In genomic region chr1:161738627-161739287, GRCh38 we compare ENCODE assay signal across 9 cellular contexts. TPM values are rescaled to one million over a fixed set of nuclear protein-coding genes. Genes with fewer than 3 reads are reported as not detected.
DNase-seq lines count a peak whose midpoint lies in the region; ATAC-seq, FAIRE-seq and TF ChIP-seq lines count a peak whose summit lies in the region.
"Had no signal": no experiment of that assay in that cellular context is flagged by ENCODE, and none has a peak within 500 bp of the region (broad histone marks: within the 10 kb centered on the region; RNA-seq: fewer than 3 reads in every experiment).

No MANE protein-coding gene starts in this region.

- H3K27ac Mint-ChIP-seq in brain = no peak overlapping the region

- no peaks in the 10 kb centered on the region for H3K36me3 ChIP-seq in SU-DHL-6 (ENCODE audit: low read length)
- no peaks in the 10 kb centered on the region for H3K36me3 ChIP-seq in stomach

- TF ChIP-seq EP300 in stomach (IDR thresholded peaks at IDR 0.05) = no peak

- no peak for TF ChIP-seq POLR2A in H54 (IDR thresholded peaks at IDR 0.05; ENCODE audit: low read depth, low read length)
- no peak for TF ChIP-seq POLR2A in stomach (IDR thresholded peaks at IDR 0.05)

- no peak overlapping the region for H3K4me3 Mint-ChIP-seq in brain

- H3K9me2 ChIP-seq in SU-DHL-6 (replicated peaks; ENCODE audit: insufficient read depth, low read length) = no peaks in the 10 kb centered on the region

- H3K4me3 ChIP-seq in SU-DHL-6 (ENCODE audit: insufficient read depth, low read length, poor library complexity, severe bottlenecking) (no peak overlapping the region), stomach (no peak overlapping the region)

- H3K36me3 Mint-ChIP-seq in brain = no peaks in the 10 kb centered on the region

- no peaks in the 10 kb centered on the region for H4K20me1 ChIP-seq in SU-DHL-6 (ENCODE audit: low read depth, low read length)

- H3F3A ChIP-seq in SU-DHL-6 (ENCODE audit: insufficient read depth) = peaks cover 6% of the 10 kb centered on the region; the same call in 1 of the 2 replicates

- H3K27me3 ChIP-seq in SU-DHL-6 (ENCODE audit: low read length) (no peaks in the 10 kb centered on the region), stomach (peaks cover 0 to 31% (median 0%) of the 10 kb centered on the region in 3 donors)

- peak; percentile 60 for ATAC-seq in left colon

- 70 to 89% (median 76%) methylated on average over 4 of the region's 4 CpGs for WGBS in stomach, 5 donors

- H3K4me1 Mint-ChIP-seq in brain = peaks cover 7% of the 10 kb centered on the region

- peaks cover 0 to 14% (median 3%) of the 10 kb centered on the region in 4 donors for H3K4me1 ChIP-seq in stomach

- peak overlapping the region; percentile 11; the same call in 1 of the 2 replicates for H3K9ac ChIP-seq in SU-DHL-6 (ENCODE audit: low read length)

- H2AFZ ChIP-seq in SU-DHL-6 (ENCODE audit: low read depth, low read length, severe bottlenecking) = no peak overlapping the region

- peaks cover 0 to 3% (median 0%) of the 10 kb centered on the region in 5 experiments for H3K9me3 Mint-ChIP-seq in brain

- TF ChIP-seq CTCF in SU-DHL-6 (IDR thresholded peaks at IDR 0.05; ENCODE audit: insufficient read depth, low read length, poor library complexity, severe bottlenecking) (peak; percentile 59), brain (conservative IDR thresholded peaks at IDR 0.05) (peak; percentile 52 to 58), stomach (IDR thresholded peaks at IDR 0.05) (peak in 2 of 7 experiments; percentile 25 to 42)

- no peaks in the 10 kb centered on the region for H3K9me3 ChIP-seq in SU-DHL-6 (ENCODE audit: insufficient read depth, low read length)
- H3K9me3 ChIP-seq in stomach = no peaks in the 10 kb centered on the region

- peak; percentile 27 for FAIRE-seq in H54 (lab: Jason Lieb, UNC)
- FAIRE-seq: islet of Langerhans had no signal

- H3K27me3 Mint-ChIP-seq in brain = peaks cover 49% of the 10 kb centered on the region

- H3K27ac ChIP-seq in SU-DHL-6 (ENCODE audit: low read depth, low read length) (no peak overlapping the region), stomach (peak overlapping the region in 3 of 5 donors; percentile 0 to 64 (median 63))

- H3K4me2 ChIP-seq in SU-DHL-6 (ENCODE audit: low read depth, low read length, poor library complexity, severe bottlenecking) = no peak overlapping the region

- peak; percentile 10 for DNase-seq in NCI-H2171 treated with DMSO at 0.1 percent for 48 hours (lab: John Stamatoyannopoulos, UW)
- DNase-seq in NCI-H2171 (lab: John Stamatoyannopoulos, UW) = no peak
- no peak for DNase-seq in H54 (ENCODE audit: insufficient read length, low spot score)
- DNase-seq in LHCN-M2 (ENCODE audit: low read depth) = peak; percentile 78
- DNase-seq in left colon = peak; percentile 48 to 60
- DNase-seq in stomach = peak; percentile 55

- no peaks in the 10 kb centered on the region for H3K79me2 ChIP-seq in SU-DHL-6 (ENCODE audit: insufficient read depth, low read length)

- intact Hi-C loops in left colon (cut with DNase I, micrococcal nuclease) = loop anchor here in 1 of 2 donors (5.0 kb wide), 1 partner anchor 91 kb away; no protein-coding TSS in a partner anchor
- intact Hi-C loops in stomach (cut with DNase I; ENCODE audit: low total_unique reads) = no loop called here

RNA-seq across cellular contexts. Expression of gene DUSP12, which starts 10.8 kb away (rescaled TPM):
- 28.0 and 29.1 TPM in 2 replicates for total RNA-seq in LHCN-M2 (2014; rRNA removed)
- 19.0 TPM for polyA plus RNA-seq in LHCN-M2 (2012)
- 12.1 TPM for polyA plus RNA-seq in brain (ENCODE audit: insufficient read depth, low read depth, low replicate concordance)
- 10 to 100 TPM; 13.3 to 17.4 TPM for total RNA-seq in left colon
- total RNA-seq in stomach = 10 to 100 TPM in 4 of 5 donors, 1 to 10 TPM in 1; 1.8 to 39.1 (median 22.2) TPM
- polyA plus RNA-seq in stomach = 10 to 100 TPM; 14.1 to 26.7 (median 20.2) TPM

RNA-seq across cellular contexts. Expression of gene FCRLB, which starts 17.4 kb away (rescaled TPM):
- total RNA-seq in LHCN-M2 (2014; rRNA removed) (0.64 and 0.75 TPM in 2 replicates), left colon (not detected), stomach (1 to 10 TPM in 1 of 5 donors, under 1 TPM in 1, not detected in 3; 0.55 to 3.8 TPM)
- 0.30 TPM for polyA plus RNA-seq in LHCN-M2 (2012)
- polyA plus RNA-seq in brain (ENCODE audit: insufficient read depth, low read depth, low replicate concordance) (0.58 TPM), stomach (under 1 TPM in 2 of 3 donors, not detected in 1; 0.30 to 0.68 TPM)

RNA-seq across cellular contexts. Expression of gene ATF6, which starts 27.4 kb away (rescaled TPM):
- total RNA-seq in LHCN-M2 (2014; rRNA removed) (19.0 and 23.5 TPM in 2 replicates), left colon (10 to 100 TPM; 23.8 to 26.1 TPM), stomach (10 to 100 TPM in 4 of 5 donors, 1 to 10 TPM in 1; 5.5 to 54.3 (median 22.7) TPM)
- 8.9 TPM for polyA plus RNA-seq in LHCN-M2 (2012)
- polyA plus RNA-seq in brain (ENCODE audit: insufficient read depth, low read depth, low replicate concordance) (14.2 TPM), stomach (1 to 10 TPM; 3.4 to 4.4 (median 3.6) TPM)

RNA-seq across cellular contexts. Expression of gene FCRLA, which starts 31.7 kb away (rescaled TPM):
- total RNA-seq in LHCN-M2 (2014; rRNA removed) (0.51 TPM in 1 of 2 replicates, not detected in the other), left colon (1 to 10 TPM in 1 of 2 donors, under 1 TPM in 1; 0.34 to 1.6 TPM), stomach (1 to 10 TPM in 1 of 5 donors, not detected in 4; 2.6 TPM)
- 0.32 TPM for polyA plus RNA-seq in LHCN-M2 (2012)
- polyA plus RNA-seq in brain (ENCODE audit: insufficient read depth, low read depth, low replicate concordance) (0.58 TPM), stomach (1 to 10 TPM in 2 of 3 donors, not detected in 1; 1.8 to 3.4 TPM)

Comparison
In these comparisons a context has a peak if more than half of its experiments do, and no peak if none do; other contexts are left out.
1. DNase-seq: peak in NCI-H2171 treated with DMSO at 0.1 percent for 48 hours (single experiment), LHCN-M2 (single experiment), left colon (2 of 2) and stomach (single experiment); none in NCI-H2171 (single experiment) and H54 (single experiment).